In genomic region chr17:61862975-61863800, GRCh38 we compare ENCODE assay signal across 1 cellular context.
TF ChIP-seq lines count a peak whose summit lies in the region.

Gene BRIP1 (minus strand): TSS chr17:61863528. CDS start chr17:61861539, 1,989 bp downstream.

TF ChIP-seq in HepG2, 621 proteins besides CTCF, POLR2A, EP300 and RAD21 (continued from another document and continues in another):
- no peak; the same call in 1 of the 2 replicates for TF ChIP-seq ZNF280B (CRISPR knock-in tag; IDR thresholded peaks at IDR 0.05; ENCODE audit: borderline replicate concordance)
- 0 out of 2 replicates have a peak, but pooled peaks have one; percentile 77 for TF ChIP-seq PAX8 (CRISPR knock-in tag; IDR thresholded peaks at IDR 0.05; ENCODE audit: borderline replicate concordance)
- no peak for TF ChIP-seq ZNF780A (CRISPR knock-in tag; IDR thresholded peaks at IDR 0.05)
- peak; percentile 63; the same call in 1 of the 2 replicates for TF ChIP-seq ZHX1 (CRISPR knock-in tag; IDR thresholded peaks at IDR 0.05; ENCODE audit: low read depth)
- TF ChIP-seq ZSCAN31 (CRISPR knock-in tag; IDR thresholded peaks at IDR 0.05; ENCODE audit: low read depth): no peak; the same call in 1 of the 2 replicates
- peak; percentile 50 for TF ChIP-seq HNRNPLL (IDR thresholded peaks at IDR 0.05; ENCODE audit: low read depth, low read length, poor library complexity, severe bottlenecking)
- peak; percentile 3; the same call in 1 of the 2 replicates for TF ChIP-seq ZKSCAN8 (CRISPR knock-in tag; IDR thresholded peaks at IDR 0.05; ENCODE audit: borderline replicate concordance)
- no peak for TF ChIP-seq KLF6 (CRISPR knock-in tag; IDR thresholded peaks at IDR 0.05)
- no peak for TF ChIP-seq SRF (IDR thresholded peaks at IDR 0.05; ENCODE audit: low read depth, low read length)
- TF ChIP-seq ZNF879 (CRISPR knock-in tag; IDR thresholded peaks at IDR 0.05): 0 out of 2 replicates have a peak, but pooled peaks have one; percentile 71
- TF ChIP-seq ZNF230 (CRISPR knock-in tag; IDR thresholded peaks at IDR 0.05): peak; percentile 90
- peak; percentile 80; the same call in 1 of the 2 replicates for TF ChIP-seq TOPORS (CRISPR knock-in tag; IDR thresholded peaks at IDR 0.05)
- no peak for TF ChIP-seq HNRNPH1 (optimal IDR thresholded peaks at IDR 0.05; ENCODE audit: low read depth, low read length)
- TF ChIP-seq SPEN (CRISPR knock-in tag; IDR thresholded peaks at IDR 0.05; ENCODE audit: low read depth): peak; percentile 81
- TF ChIP-seq SMARCE1 (IDR thresholded peaks at IDR 0.05; ENCODE audit: borderline replicate concordance): no peak
- 0 out of 2 replicates have a peak, but pooled peaks have one; percentile 7 for TF ChIP-seq FOXA3 (CRISPR knock-in tag; IDR thresholded peaks at IDR 0.05)
- TF ChIP-seq ZBTB34 (CRISPR knock-in tag; IDR thresholded peaks at IDR 0.05): 0 out of 2 replicates have a peak, but pooled peaks have one; percentile 42
- TF ChIP-seq NCOR1 (IDR thresholded peaks at IDR 0.05; ENCODE audit: borderline replicate concordance, low read length): peak; percentile 79; the same call in 1 of the 2 replicates
- peak; percentile 33 for TF ChIP-seq TARDBP (CRISPR knock-in tag; IDR thresholded peaks at IDR 0.05)
- TF ChIP-seq PCBP2 (optimal IDR thresholded peaks at IDR 0.05; ENCODE audit: low read depth, low read length, poor library complexity, severe bottlenecking): no peak
- peak; percentile 49; the same call in 1 of the 2 replicates for TF ChIP-seq DRAP1 (CRISPR knock-in tag; IDR thresholded peaks at IDR 0.05)
- TF ChIP-seq NCOA2 (CRISPR knock-in tag; IDR thresholded peaks at IDR 0.05): no peak
- 0 out of 2 replicates have a peak, but pooled peaks have one; percentile 8 for TF ChIP-seq ZNF709 (CRISPR knock-in tag; IDR thresholded peaks at IDR 0.05)
- peak; percentile 88; the same call in 1 of the 2 replicates for TF ChIP-seq KDM5B (CRISPR knock-in tag; IDR thresholded peaks at IDR 0.05; ENCODE audit: borderline replicate concordance)
- peak; percentile 56; the same call in 1 of the 2 replicates for TF ChIP-seq BCL3 (CRISPR knock-in tag; IDR thresholded peaks at IDR 0.05)
- TF ChIP-seq HIVEP1 (CRISPR knock-in tag; IDR thresholded peaks at IDR 0.05): peak; percentile 80; the same call in 1 of the 2 replicates
- TF ChIP-seq ZHX2 (IDR thresholded peaks at IDR 0.05; ENCODE audit: low read depth): no peak
- no peak for TF ChIP-seq ZHX2 (CRISPR knock-in tag; IDR thresholded peaks at IDR 0.05; ENCODE audit: borderline replicate concordance)
- peak; percentile 99 for TF ChIP-seq ZSCAN29 (CRISPR knock-in tag; conservative IDR thresholded peaks at IDR 0.05)
- peak; percentile 62 for TF ChIP-seq SALL1 (CRISPR knock-in tag; IDR thresholded peaks at IDR 0.05)
- no peak for TF ChIP-seq MBD4 (IDR thresholded peaks at IDR 0.05; ENCODE audit: borderline replicate concordance, low read length)
- TF ChIP-seq CHD2 (IDR thresholded peaks at IDR 0.05; ENCODE audit: low read depth, low read length): peak; percentile 71; the same call in 1 of the 2 replicates
- TF ChIP-seq MZF1 (CRISPR knock-in tag; IDR thresholded peaks at IDR 0.05; ENCODE audit: borderline replicate concordance): 0 out of 2 replicates have a peak, but pooled peaks have one; percentile 50
- TF ChIP-seq ZNF556 (CRISPR knock-in tag; IDR thresholded peaks at IDR 0.05; ENCODE audit: borderline replicate concordance): peak; percentile 52; the same call in 1 of the 2 replicates
- peak; percentile 58; the same call in 1 of the 2 replicates for TF ChIP-seq GMEB1 (CRISPR knock-in tag; IDR thresholded peaks at IDR 0.05; ENCODE audit: borderline replicate concordance)
- peak; percentile 85 for TF ChIP-seq POLR2G (IDR thresholded peaks at IDR 0.05; ENCODE audit: low read depth, low read length)
- peak; percentile 69; the same call in 1 of the 2 replicates for TF ChIP-seq GZF1 (CRISPR knock-in tag; IDR thresholded peaks at IDR 0.05)
- no peak for TF ChIP-seq CBFB (CRISPR knock-in tag; IDR thresholded peaks at IDR 0.05)
- TF ChIP-seq CCDC6 (CRISPR knock-in tag; IDR thresholded peaks at IDR 0.05): peak; percentile 34; the same call in 1 of the 2 replicates
- no peak for TF ChIP-seq PRDM10 (CRISPR knock-in tag; IDR thresholded peaks at IDR 0.05; ENCODE audit: low read depth)
- TF ChIP-seq ZKSCAN5 (CRISPR knock-in tag; IDR thresholded peaks at IDR 0.05): 0 out of 2 replicates have a peak, but pooled peaks have one; percentile 35
- TF ChIP-seq ZNF616 (CRISPR knock-in tag; IDR thresholded peaks at IDR 0.05; ENCODE audit: low read depth): 0 out of 2 replicates have a peak, but pooled peaks have one; percentile 51
- no peak for TF ChIP-seq FOXK1 (CRISPR knock-in tag; IDR thresholded peaks at IDR 0.05; ENCODE audit: borderline replicate concordance, low read depth)
- TF ChIP-seq ZNF781 (CRISPR knock-in tag; IDR thresholded peaks at IDR 0.05; ENCODE audit: borderline replicate concordance, not compliant biosample characterization): peak; percentile 73
